ENCODE assay signal across 25 cellular contexts in the genomic region with DNA sequence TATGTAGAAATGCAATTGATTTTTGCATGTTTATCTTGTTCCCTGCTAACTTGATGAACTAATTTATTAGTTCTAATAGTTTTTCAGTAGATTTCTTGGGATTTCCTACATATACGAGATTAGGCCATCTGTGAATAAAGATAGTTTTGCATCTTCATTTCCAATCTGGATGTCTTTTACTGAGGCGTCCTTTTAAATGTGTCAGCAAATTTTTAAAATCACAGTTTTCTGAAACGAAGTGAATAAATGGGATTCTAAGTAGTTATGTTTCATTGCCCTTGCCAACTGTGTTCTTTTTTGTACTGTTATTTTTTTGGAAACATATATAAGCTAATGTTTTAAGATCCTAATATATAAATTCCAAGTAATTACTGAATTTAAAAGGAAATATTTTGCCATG. TPM values are rescaled to one million over a fixed set of nuclear protein-coding genes. Genes with fewer than 3 reads are reported as not detected.
DNase-seq lines count a peak whose midpoint lies in the region; ATAC-seq, FAIRE-seq and TF ChIP-seq lines count a peak whose summit lies in the region.
"Had no signal": no experiment of that assay in that cellular context is flagged by ENCODE, and none has a peak within 500 bp of the region (broad histone marks: within the 10 kb centered on the region; RNA-seq: fewer than 3 reads in every experiment).

No MANE protein-coding gene starts in this region.

- dilution Hi-C loops in IMR-90 (cut with HindIII; ENCODE audit: low sequenced_read_pairs, unreplicated experiment), result no loop called here

- H2BK15ac ChIP-seq in IMR-90 (ENCODE audit: low read depth, low read length), result no peak overlapping the region

- H4K91ac ChIP-seq in IMR-90 (ENCODE audit: insufficient read depth, low read depth, low read length), result no peak overlapping the region

- no peak overlapping the region for H2AFZ ChIP-seq in IMR-90 (replicated peaks; ENCODE audit: low read length, poor library complexity)

- H3K23ac ChIP-seq in IMR-90 (ENCODE audit: low read depth, low read length), result no peak overlapping the region

- no peak for TF ChIP-seq RAD21 in A549 (conservative IDR thresholded peaks at IDR 0.05 in 1 of 2, IDR thresholded peaks at IDR 0.05 in 1 of 2)
- TF ChIP-seq RAD21 in IMR-90 (IDR thresholded peaks at IDR 0.05; ENCODE audit: low read length), result no peak

- H3K4ac ChIP-seq in IMR-90 (ENCODE audit: low read depth, low read length), result no peak overlapping the region

- H3K4me1 ChIP-seq in A549, result no peaks in the 10 kb centered on the region
- no peaks in the 10 kb centered on the region for H3K4me1 ChIP-seq in IMR-90 (ENCODE audit: control insufficient read depth, insufficient read depth, low read length)
- H3K4me1 ChIP-seq in left ventricle myocardium inferior, result no peaks in the 10 kb centered on the region
- H3K4me1 ChIP-seq: BE2C, BLaER1 had no signal

- no peak for TF ChIP-seq EP300 in A549 (IDR thresholded peaks at IDR 0.05)

- H3K56ac ChIP-seq in IMR-90 (ENCODE audit: extremely low read depth, insufficient read depth, low read length), result no peak overlapping the region

- in situ Hi-C loops in IMR-90 (cut with MboI; ENCODE audit: low sequenced_read_pairs), result no loop called here

- H3K36me3 ChIP-seq in IMR-90 (ENCODE audit: control insufficient read depth, insufficient read depth, low read length) (no peaks in the 10 kb centered on the region), left ventricle myocardium inferior (no peaks in the 10 kb centered on the region)
- H3K36me3 ChIP-seq: BE2C, BLaER1 had no signal

- H2BK20ac ChIP-seq in IMR-90 (ENCODE audit: low read depth, low read length), result no peak overlapping the region

- DNase-seq in A549 (ENCODE audit: low read depth in 1 of 2, low spot score in 1 of 2) (no peak), IMR-90 (no peak), frontal cortex (ENCODE audit: low spot score in 2 of 2) (no peak), H4 (ENCODE audit: low spot score) (no peak), NCI-H146 treated with DMSO at 0.1 percent for 48 hours (lab: John Stamatoyannopoulos, UW; ENCODE audit: unreplicated experiment) (no peak), left ventricle myocardium inferior (no peak)
- DNase-seq in activated CD8-positive, alpha-beta memory T cell treated with anti-CD3 and anti-CD28 coated beads, Interleukin-2, amount 50 U/mL, for 4 hours, result no peak
- DNase-seq: 8988T; ACHN; BE2C; C1 segment of cervical spinal cord; CD4-positive, alpha-beta memory T cell; CD4-positive, CD25-positive, alpha-beta regulatory T cell; CD8-positive, alpha-beta memory T cell; COR-L47; DMS 273 treated with DMSO at 0.1 percent for 48 hours; DMS153; DMS53; DND-41; EL; GF-D8 had no signal

- FAIRE-seq in A204.1 (lab: Jason Lieb, UNC) (peak; percentile 3), A549 (lab: Jason Lieb, UNC) (no peak), frontal cortex (lab: Jason Lieb, UNC) (peak; percentile 36)
- FAIRE-seq: GM12891, GM19239 had no signal

- POLR2A ChIA-PET in A549 (lab: Yijun Ruan, JAX), result no interaction called here
- POLR2A ChIA-PET in IMR-90 (lab: Charles Lee; ENCODE audit: unreplicated experiment), result no interaction called here

- H2BK120ac ChIP-seq in IMR-90 (ENCODE audit: low read depth, low read length), result no peak overlapping the region

- no peaks in the 10 kb centered on the region for H3K27me3 ChIP-seq in IMR-90 (ENCODE audit: control insufficient read depth, insufficient read depth, low read length)
- no peaks in the 10 kb centered on the region for H3K27me3 ChIP-seq in left ventricle myocardium inferior (ENCODE audit: low read depth)
- H3K27me3 ChIP-seq: BE2C, BLaER1 had no signal

- H3K18ac ChIP-seq in IMR-90 (ENCODE audit: low read depth, low read length), result no peak overlapping the region

- no peaks in the 10 kb centered on the region for H3K9me1 ChIP-seq in IMR-90 (ENCODE audit: insufficient read depth, low read length)

- no peak overlapping the region for H4K5ac ChIP-seq in IMR-90 (ENCODE audit: low read depth, low read length)

- H3K79me1 ChIP-seq in IMR-90 (ENCODE audit: low read depth in 1 of 2, low read length in 2 of 2), result no peaks in the 10 kb centered on the region

- H3K4me2 ChIP-seq in A549, result no peak overlapping the region
- H3K4me2 ChIP-seq in IMR-90 (ENCODE audit: low read depth, low read length), result no peak overlapping the region
- H3K4me2 ChIP-seq: BLaER1 had no signal

- H4K20me1 ChIP-seq in IMR-90 (ENCODE audit: insufficient read depth, low read length), result no peaks in the 10 kb centered on the region
- H4K20me1 ChIP-seq: BLaER1 had no signal

- ATAC-seq in A549 (no peak), IMR-90 (ENCODE audit: low read depth) (no peak)

- no peak overlapping the region for H3K27ac ChIP-seq in A549
- no peak overlapping the region for H3K27ac ChIP-seq in IMR-90 (ENCODE audit: insufficient read depth, low read length)
- H3K27ac ChIP-seq in left ventricle myocardium inferior (replicated peaks), result no peak overlapping the region
- H3K27ac ChIP-seq: BLaER1 had no signal

- no peak for TF ChIP-seq CTCF in A549 (IDR thresholded peaks at IDR 0.05)
- TF ChIP-seq CTCF in IMR-90 (conservative IDR thresholded peaks at IDR 0.05; ENCODE audit: low read depth, low read length), result no peak
- no peak for TF ChIP-seq CTCF in left ventricle myocardium inferior (IDR thresholded peaks at IDR 0.05; ENCODE audit: borderline replicate concordance)

- no peak overlapping the region for H2BK5ac ChIP-seq in IMR-90 (ENCODE audit: low read depth, low read length, poor library complexity, severe bottlenecking)

- no peak overlapping the region for H2AK9ac ChIP-seq in IMR-90 (replicated peaks; ENCODE audit: low read depth, low read length, poor library complexity)

- H3K4me3 ChIP-seq in A549 (no peak overlapping the region), IMR-90 (ENCODE audit: insufficient read depth, low read depth, low read length) (no peak overlapping the region), left ventricle myocardium inferior (no peak overlapping the region)
- H3K4me3 ChIP-seq: BLaER1 had no signal

- H3K9ac ChIP-seq in IMR-90 (ENCODE audit: low read depth, low read length), result no peak overlapping the region
- H3K9ac ChIP-seq: BLaER1 had no signal

- CTCF ChIA-PET in A549 (lab: Yijun Ruan, JAX), result interaction anchor here (2.0 kb wide), 1 partner anchor 9 kb away, joined by 4 read pairs; no protein-coding TSS in a partner anchor
- CTCF ChIA-PET in IMR-90 (lab: Yijun Ruan, JAX), result no interaction called here

- intact Hi-C loops in IMR-90 (cut with micrococcal nuclease), result no loop called here
- intact Hi-C loops in left ventricle myocardium inferior (cut with micrococcal nuclease), result no loop called here

- BruUV-seq in IMR-90 (replicated peaks; lab: Mats Ljungman, UMichigan), result no TSS peak

- TF ChIP-seq POLR2A in A549 (IDR thresholded peaks at IDR 0.05; ENCODE audit: low read length) (no peak), IMR-90 (IDR thresholded peaks at IDR 0.05; ENCODE audit: low read depth, low read length) (no peak)

- H2AK5ac ChIP-seq in IMR-90 (ENCODE audit: low read depth, low read length), result no peak overlapping the region

- H3K9me3 ChIP-seq in A549 (no peaks in the 10 kb centered on the region), IMR-90 (ENCODE audit: control insufficient read depth, insufficient read depth, low read length) (no peaks in the 10 kb centered on the region), left ventricle myocardium inferior (replicated peaks) (no peaks in the 10 kb centered on the region)
- H3K9me3 ChIP-seq: BE2C had no signal

- H4K8ac ChIP-seq in IMR-90 (ENCODE audit: low read depth in 2 of 2, low read length in 2 of 2), result no peak overlapping the region

- H3K14ac ChIP-seq in IMR-90 (replicated peaks; ENCODE audit: low read depth, low read length), result no peak overlapping the region

- WGBS in A549 (ENCODE audit: missing lambda C conversion rate), result 55% methylated on average over 3 of the region's 3 CpGs
- WGBS in IMR-90 (ENCODE audit: extremely low coverage in 2 of 2, insufficient read length in 1 of 2), 2 experiments, result no CpG with 5 or more reads among the region's 3 CpGs

TF ChIP-seq in A549, 52 proteins besides CTCF, POLR2A, EP300 and RAD21:
- TF ChIP-seq EHMT2 (IDR thresholded peaks at IDR 0.05; ENCODE audit: low read depth), result no peak
- no peak for TF ChIP-seq JUNB (IDR thresholded peaks at IDR 0.05)
- TF ChIP-seq MAFK (IDR thresholded peaks at IDR 0.05; ENCODE audit: partially characterized antibody), result peak; percentile 58
TF ChIP-seq in A549: peak in this region for 1.

TF ChIP-seq in IMR-90, 13 proteins besides CTCF, POLR2A, EP300 and RAD21:
- TF ChIP-seq FOS (IDR thresholded peaks at IDR 0.05; ENCODE audit: low read depth, low read length) (no peak), MAFK (IDR thresholded peaks at IDR 0.05; ENCODE audit: low read depth, low read length) (peak; percentile 78)

RNA-seq across cellular contexts. Expression of a gene that starts 50.0 kb away (rescaled TPM):
- polyA plus RNA-seq in A549 (2011; rRNA removed), result 37.9 and 43.8 TPM in 2 replicates
- 6.7 and 7.7 TPM in 2 replicates for polyA plus RNA-seq in A549 (2012; cell fraction: cytosol; rRNA removed)
- 5.5 and 7.5 TPM in 2 replicates for polyA plus RNA-seq in A549 (2012; cell fraction: nucleus; rRNA removed)
- polyA plus RNA-seq in A549 (2017; fragmentation: RNase III; extraction: RNeasy Plus Mini Kit Qiagen cat#74134 plus additional on column Dnase treatment), result 13.3 to 16.4 TPM (median 16.4 TPM) in 3 replicates
- 9.8 and 11.9 TPM in 2 replicates for polyA minus RNA-seq in A549 (2011; rRNA and poly(A)+ RNA removed)
- 5.2 and 5.6 TPM in 2 replicates for total RNA-seq in IMR-90 (2012; rRNA removed)
- 4.7 and 5.3 TPM in 2 replicates for polyA plus RNA-seq in IMR-90 (2012; rRNA removed)
- polyA plus RNA-seq in IMR-90 (2012; cell fraction: cytosol; rRNA removed), result 0.78 and 0.99 TPM in 2 replicates
- 3.6 and 25.3 TPM in 2 replicates for polyA plus RNA-seq in IMR-90 (2012; cell fraction: nucleus; rRNA removed; ENCODE audit: low replicate concordance)
- 38.7 TPM for total RNA-seq in frontal cortex
- 17.8 and 22.9 TPM in 2 replicates for total RNA-seq in H4 (2014; rRNA removed; shearing (Covaris generic))
- total RNA-seq in left ventricle myocardium inferior, result 7.7 TPM
